ENCODE assay signal across 9 cellular contexts in the genomic region with DNA sequence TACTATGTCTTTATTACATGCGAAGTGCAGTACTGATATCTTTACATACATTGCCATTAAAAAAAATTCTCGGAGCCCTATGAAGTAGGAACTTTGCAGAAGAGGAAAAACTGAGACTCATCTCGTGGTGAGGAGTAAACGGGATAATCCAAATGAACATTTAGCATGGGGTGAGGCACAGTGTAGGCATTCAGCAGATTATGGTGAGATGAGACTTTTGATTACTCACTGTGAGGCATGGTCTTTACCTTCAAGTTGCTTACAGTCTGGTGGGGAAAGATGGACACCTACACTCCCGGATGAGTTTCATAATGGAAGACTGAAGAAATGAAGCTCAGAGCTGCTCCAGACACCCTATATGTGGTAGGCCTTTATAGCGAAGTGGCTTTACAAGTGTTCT. TPM values are rescaled to one million over a fixed set of nuclear protein-coding genes. Genes with fewer than 3 reads are reported as not detected.
DNase-seq lines count a peak whose midpoint lies in the region; ATAC-seq, FAIRE-seq and TF ChIP-seq lines count a peak whose summit lies in the region.
"Had no signal": no experiment of that assay in that cellular context is flagged by ENCODE, and none has a peak within 500 bp of the region (broad histone marks: within the 10 kb centered on the region; RNA-seq: fewer than 3 reads in every experiment).

No MANE protein-coding gene starts in this region.

- H3K36me3 ChIP-seq in hepatocyte (replicated peaks; ENCODE audit: insufficient read depth, low read depth), result no peaks in the 10 kb centered on the region

- peaks cover 33% of the 10 kb centered on the region for H3K4me1 ChIP-seq in hepatocyte (ENCODE audit: insufficient read depth)

- no peaks in the 10 kb centered on the region for H3K9me3 Mint-ChIP-seq in activated B cell treated with CpG ODN at 0.5 μM for 24 hours
- no peaks in the 10 kb centered on the region for H3K9me3 Mint-ChIP-seq in stimulated activated naive B cell treated with anti-CD40 and anti-IgM and Interleukin-4, amounts not matched to agents 10 μg/mL and 1 μg/mL and 100 μg/mL, for 72 hours

- no peak overlapping the region for H2AFZ ChIP-seq in hepatocyte

- POLR2A ChIA-PET in activated B cell treated with CpG ODN at 0.5 μM for 24 hours (lab: Charles Lee), result no interaction called here

- peak overlapping the region; percentile 88 for H3K4me2 ChIP-seq in hepatocyte

- no peaks in the 10 kb centered on the region for H3K9me3 ChIP-seq in hepatocyte (ENCODE audit: low read depth)

- peaks cover 3% of the 10 kb centered on the region for H4K20me1 ChIP-seq in hepatocyte (ENCODE audit: insufficient read depth, poor library complexity, severe bottlenecking)

- TF ChIP-seq CTCF in activated B cell treated with CpG ODN at 0.5 μM for 24 hours (IDR thresholded peaks at IDR 0.05) (no peak), hepatocyte (IDR thresholded peaks at IDR 0.05; ENCODE audit: poor library complexity) (no peak)

- intact Hi-C loops in activated B cell treated with CpG ODN at 0.5 μM for 24 hours (cut with micrococcal nuclease), result loop anchor here (10.0 kb wide), 1 partner anchor 400 kb away; the partner anchor contains the start of gene SNHG17

- CTCF ChIA-PET in activated B cell treated with CpG ODN at 0.5 μM for 24 hours (lab: Charles Lee), result no interaction called here

- H3K4me3 Mint-ChIP-seq in activated B cell treated with CpG ODN at 0.5 μM for 24 hours, result peak overlapping the region; percentile 92
- peak overlapping the region; percentile 97 to 100 for H3K4me3 Mint-ChIP-seq in stimulated activated naive B cell treated with anti-CD40 and anti-IgM and Interleukin-4, amounts not matched to agents 10 μg/mL and 1 μg/mL and 100 μg/mL, for 72 hours

- H3K9me2 ChIP-seq in hepatocyte (replicated peaks; ENCODE audit: insufficient read depth), result no peaks in the 10 kb centered on the region

- 89% methylated on average over 6 of the region's 6 CpGs for WGBS in hepatocyte (ENCODE audit: low lambda C conversion rate, missing lambda C conversion rate)

- no peaks in the 10 kb centered on the region for H3K27me3 ChIP-seq in hepatocyte

- H3K4me1 Mint-ChIP-seq in activated B cell treated with CpG ODN at 0.5 μM for 24 hours, result peaks cover 58% of the 10 kb centered on the region
- peaks cover 31 to 52% of the 10 kb centered on the region in 2 donors for H3K4me1 Mint-ChIP-seq in stimulated activated naive B cell treated with anti-CD40 and anti-IgM and Interleukin-4, amounts not matched to agents 10 μg/mL and 1 μg/mL and 100 μg/mL, for 72 hours

- peaks cover 44% of the 10 kb centered on the region for H3K36me3 Mint-ChIP-seq in activated B cell treated with CpG ODN at 0.5 μM for 24 hours (ENCODE audit: low read depth)
- peaks cover 10 to 25% of the 10 kb centered on the region in 2 donors for H3K36me3 Mint-ChIP-seq in stimulated activated naive B cell treated with anti-CD40 and anti-IgM and Interleukin-4, amounts not matched to agents 10 μg/mL and 1 μg/mL and 100 μg/mL, for 72 hours

- DNase-seq in NCI-H82 (lab: John Stamatoyannopoulos, UW) (peak; percentile 19), NCI-H82 treated with DMSO at 0.1 percent for 48 hours (lab: John Stamatoyannopoulos, UW; ENCODE audit: unreplicated experiment) (no peak), activated B cell treated with CpG ODN at 0.5 μM for 24 hours (no peak), hepatocyte (ENCODE audit: low spot score) (no peak), COLO668 (lab: John Stamatoyannopoulos, UW; ENCODE audit: unreplicated experiment) (no peak), RCC 7860 (ENCODE audit: low spot score) (no peak), glomerular visceral epithelial cell (ENCODE audit: extremely low spot score) (no peak)
- DNase-seq in stimulated activated naive B cell treated with anti-CD40 and anti-IgM and Interleukin-4, amounts not matched to agents 10 μg/mL and 1 μg/mL and 100 μg/mL, for 72 hours, result no peak

- no peak for ATAC-seq in activated B cell treated with CpG ODN at 0.5 μM for 24 hours (ENCODE audit: low read depth)
- ATAC-seq in stimulated activated naive B cell treated with anti-CD40 and anti-IgM and Interleukin-4, amounts not matched to agents 10 μg/mL and 1 μg/mL and 100 μg/mL, for 72 hours (replicated peaks), result no peak

- FAIRE-seq in RCC 7860 (lab: Jason Lieb, UNC), result no peak
- FAIRE-seq: A204.1 had no signal

- H3K27me3 Mint-ChIP-seq in activated B cell treated with CpG ODN at 0.5 μM for 24 hours, result no peaks in the 10 kb centered on the region
- H3K27me3 Mint-ChIP-seq in stimulated activated naive B cell treated with anti-CD40 and anti-IgM and Interleukin-4, amounts not matched to agents 10 μg/mL and 1 μg/mL and 100 μg/mL, for 72 hours, result no peaks in the 10 kb centered on the region

- H3K79me2 ChIP-seq in hepatocyte, result peaks cover 93% of the 10 kb centered on the region

- H3K27ac Mint-ChIP-seq in activated B cell treated with CpG ODN at 0.5 μM for 24 hours, result peak overlapping the region; percentile 96
- peak overlapping the region; percentile 100 for H3K27ac Mint-ChIP-seq in stimulated activated naive B cell treated with anti-CD40 and anti-IgM and Interleukin-4, amounts not matched to agents 10 μg/mL and 1 μg/mL and 100 μg/mL, for 72 hours

- H3K4me3 ChIP-seq in hepatocyte, result peak overlapping the region; percentile 78

- no peak overlapping the region for H3K27ac ChIP-seq in hepatocyte

RNA-seq across cellular contexts. Expression of gene RPRD1B, which starts 1.4 kb away (rescaled TPM):
- total RNA-seq in activated B cell treated with CpG ODN at 0.5 μM for 24 hours, result 38.4 and 40.8 TPM in 2 replicates
- 26.8 and 28.0 TPM in 2 replicates for total RNA-seq in hepatocyte
- polyA plus RNA-seq in hepatocyte, result 16.5 and 18.5 TPM in 2 replicates

RNA-seq across cellular contexts. Expression of gene TTI1, which starts 1.7 kb away (rescaled TPM):
- total RNA-seq in activated B cell treated with CpG ODN at 0.5 μM for 24 hours, result 27.1 and 30.1 TPM in 2 replicates
- 15.1 and 15.7 TPM in 2 replicates for total RNA-seq in hepatocyte
- polyA plus RNA-seq in hepatocyte, result 12.6 and 15.1 TPM in 2 replicates
